Comparison of ENCODE assay signal across 9 cellular contexts in the genomic region with DNA sequence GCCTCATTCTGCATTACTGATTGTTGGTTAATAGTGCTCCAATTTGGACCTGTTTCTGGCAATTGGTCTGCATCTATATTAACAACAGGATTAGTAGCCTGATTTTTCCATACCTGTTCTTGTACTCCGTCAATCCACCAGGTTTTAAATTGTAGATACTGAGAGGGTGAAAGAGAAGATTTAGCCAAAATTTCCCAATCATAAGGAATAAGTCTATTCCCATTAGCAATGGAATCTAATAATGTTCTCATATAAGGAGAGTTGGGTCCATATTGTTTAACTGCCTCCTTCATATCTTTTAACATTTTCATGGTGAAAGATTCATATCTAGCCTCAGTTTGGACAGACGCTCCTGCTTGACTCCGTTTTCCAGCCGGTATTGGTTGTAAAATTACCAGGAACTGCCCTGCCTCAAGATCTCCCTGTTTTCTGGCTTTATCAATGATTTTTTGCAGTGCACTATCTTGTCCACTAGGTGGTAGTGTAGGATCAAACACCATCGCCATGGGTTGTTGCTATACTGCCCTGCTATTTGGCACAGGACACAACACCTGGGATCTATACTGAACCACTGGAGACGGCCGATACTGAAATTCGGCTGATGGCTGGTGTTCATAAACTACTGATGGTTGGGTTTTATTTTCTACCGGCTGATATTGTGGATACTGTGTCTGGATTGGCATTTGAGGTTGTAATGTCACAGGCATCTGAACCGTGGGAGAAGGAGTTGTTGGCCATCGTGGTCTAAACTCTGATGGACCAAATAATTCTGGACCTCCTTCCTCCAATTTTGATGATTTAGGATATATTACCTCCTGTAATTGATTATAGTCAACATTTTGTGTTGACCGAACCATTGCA. TPM values are rescaled to one million over a fixed set of nuclear protein-coding genes. Genes with fewer than 3 reads are reported as not detected.
A peak's percentile ranks its signal among the peaks of the same experiment; 100 is the strongest.
DNase-seq lines count a peak whose midpoint lies in the region; ATAC-seq and TF ChIP-seq lines count a peak whose summit lies in the region.
"Had no signal": no experiment of that assay in that cellular context is flagged by ENCODE, and none has a peak within 500 bp of the region (broad histone marks: within the 10 kb centered on the region; RNA-seq: fewer than 3 reads in every experiment).

No MANE protein-coding gene starts in this region.

- TF ChIP-seq CTCF in HEK293 (tag by site-specific recombination; IDR thresholded peaks at IDR 0.05) (peak; percentile 68), MCF 10A (IDR thresholded peaks at IDR 0.05; ENCODE audit: unreplicated experiment) (peak; percentile 80)

- POLR2A ChIA-PET in HEK293 (lab: Yijun Ruan, JAX) (no interaction called here), MCF 10A (lab: Yijun Ruan, JAX) (interaction anchor here (0.7 to 1.1 kb wide), 5 partner anchors 79 to 638 kb away, joined by 3 to 5 read pairs (median 3); no protein-coding TSS in a partner anchor)

- peaks cover 14% of the 10 kb centered on the region for H3K36me3 Mint-ChIP-seq in T-helper 2 cell treated with Interferon-gamma antibody and Interleukin-4, amounts not matched to agents 5 μg/mL and 100 μg/mL, for 36 hours (ENCODE audit: low read depth)
- no peaks in the 10 kb centered on the region for H3K36me3 Mint-ChIP-seq in MCF 10A (ENCODE audit: insufficient read depth, unreplicated experiment)

- no peak overlapping the region for H3K27ac Mint-ChIP-seq in T-helper 2 cell treated with Interferon-gamma antibody and Interleukin-4, amounts not matched to agents 5 μg/mL and 100 μg/mL, for 36 hours
- H3K27ac Mint-ChIP-seq in MCF 10A (ENCODE audit: low read depth, unreplicated experiment) = no peak overlapping the region

- BruUV-seq in MCF 10A (replicated peaks; lab: Mats Ljungman, UMichigan) = no TSS peak

- no peaks in the 10 kb centered on the region for H3K36me3 ChIP-seq in HEK293 (ENCODE audit: control insufficient read depth in 2 of 2, insufficient read depth in 1 of 2, low read length in 2 of 2)
- H3K36me3 ChIP-seq: SJSA1 had no signal

- intact Hi-C loops in MCF 10A (cut with micrococcal nuclease) = loop anchor here (1.0 to 5.0 kb wide), 9 partner anchors 22 to 285 kb away; partner anchors contain the start of genes DHRS1, IRF9, NOP9 and PSME2

- peak; percentile 51 for DNase-seq in Caki2 (ENCODE audit: low read depth)
- peak; percentile 82 for DNase-seq in NCI-H2029 treated with DMSO at 0.1 percent for 48 hours (lab: John Stamatoyannopoulos, UW)
- DNase-seq in T-helper 2 cell treated with Interferon-gamma antibody and Interleukin-4, amounts not matched to agents 5 μg/mL and 100 μg/mL, for 36 hours (ENCODE audit: low spot score) = peak; percentile 50
- DNase-seq in MCF 10A (ENCODE audit: unreplicated experiment) = peak; percentile 83
- DNase-seq in inferior parietal cortex (ENCODE audit: extremely low spot score) = peak; percentile 92
- peak; percentile 60 for DNase-seq in stimulated activated CD4-positive, alpha-beta T cell treated with anti-CD3 and anti-CD28 coated beads, Interleukin-4, amount 100 ng/mL, for 24 hours

- peaks cover 10% of the 10 kb centered on the region for H3K9me3 Mint-ChIP-seq in T-helper 2 cell treated with Interferon-gamma antibody and Interleukin-4, amounts not matched to agents 5 μg/mL and 100 μg/mL, for 36 hours
- no peaks in the 10 kb centered on the region for H3K9me3 Mint-ChIP-seq in MCF 10A (ENCODE audit: unreplicated experiment)

- no peaks in the 10 kb centered on the region for H3K9me3 ChIP-seq in HEK293 (ENCODE audit: control insufficient read depth, insufficient read depth, low read depth, low read length)
- H3K9me3 ChIP-seq: SJSA1 had no signal

- H3K4me1 ChIP-seq in HEK293 (ENCODE audit: control insufficient read depth, insufficient read depth, low read length) = 0 out of 2 replicates have a peak, but pooled peaks cover 4% of the 10 kb centered on the region
- H3K4me1 ChIP-seq: SJSA1 had no signal

- H3K4me3 ChIP-seq in HEK293 (ENCODE audit: low read depth, low read length) = no peak overlapping the region
- H3K4me3 ChIP-seq: SJSA1 had no signal

- no peak for ATAC-seq in GM21515 (IDR thresholded peaks at IDR 0.05; ENCODE audit: unreplicated experiment)

- no peak overlapping the region for H3K4me3 Mint-ChIP-seq in T-helper 2 cell treated with Interferon-gamma antibody and Interleukin-4, amounts not matched to agents 5 μg/mL and 100 μg/mL, for 36 hours
- H3K4me3 Mint-ChIP-seq in MCF 10A (ENCODE audit: unreplicated experiment) = no peak overlapping the region

- in situ Hi-C loops in Caki2 (cut with HindIII; ENCODE audit: low pct_unique_long_range_greater_than_20kb, low sequenced_read_pairs) = no loop called here

- H3K27ac ChIP-seq in HEK293 (ENCODE audit: extremely low read depth, low read depth, low read length) = no peak overlapping the region
- H3K27ac ChIP-seq: SJSA1 had no signal

- H3K4me1 Mint-ChIP-seq in T-helper 2 cell treated with Interferon-gamma antibody and Interleukin-4, amounts not matched to agents 5 μg/mL and 100 μg/mL, for 36 hours (ENCODE audit: low read depth) = peaks cover 27% of the 10 kb centered on the region
- no peaks in the 10 kb centered on the region for H3K4me1 Mint-ChIP-seq in MCF 10A (ENCODE audit: insufficient read depth, unreplicated experiment)

- CTCF ChIA-PET in HEK293 (lab: Yijun Ruan, JAX) = interaction anchor here (0.6 to 1.0 kb wide), 7 partner anchors 42 to 318 kb away, joined by 3 to 4 read pairs (median 3); no protein-coding TSS in a partner anchor
- CTCF ChIA-PET in MCF 10A (lab: Yijun Ruan, JAX) = interaction anchor here (0.6 to 2.3 kb wide), 14 partner anchors 28 to 96 kb away, joined by 3 to 25 read pairs (median 4); partner anchors contain the start of genes CPNE6 and PCK2

- H3K27me3 Mint-ChIP-seq in T-helper 2 cell treated with Interferon-gamma antibody and Interleukin-4, amounts not matched to agents 5 μg/mL and 100 μg/mL, for 36 hours (ENCODE audit: low read depth) = peaks cover 19% of the 10 kb centered on the region
- H3K27me3 Mint-ChIP-seq in MCF 10A (ENCODE audit: insufficient read depth, unreplicated experiment) = peaks cover 20% of the 10 kb centered on the region

TF ChIP-seq in HEK293, 187 proteins besides CTCF, POLR2A, EP300 and RAD21:
- TF ChIP-seq ZNF785 (tag by site-specific recombination; IDR thresholded peaks at IDR 0.05) = no peak
- TF ChIP-seq ZNF76 (tag by site-specific recombination; IDR thresholded peaks at IDR 0.05; ENCODE audit: borderline replicate concordance, low read depth) = no peak
- TF ChIP-seq SCRT2 (tag by site-specific recombination; IDR thresholded peaks at IDR 0.05) = 0 out of 2 replicates have a peak, but pooled peaks have one; percentile 20
- peak; percentile 60; the same call in 1 of the 2 replicates for TF ChIP-seq ZNF2 (tag by site-specific recombination; IDR thresholded peaks at IDR 0.05)
- peak; percentile 88 for TF ChIP-seq ZNF654 (tag by site-specific recombination; IDR thresholded peaks at IDR 0.05; ENCODE audit: low read depth)
- 0 out of 2 replicates have a peak, but pooled peaks have one; percentile 47 for TF ChIP-seq ZNF121 (tag by site-specific recombination; IDR thresholded peaks at IDR 0.05)
- no peak for TF ChIP-seq ZFP69B (tag by site-specific recombination; IDR thresholded peaks at IDR 0.05)
- 0 out of 2 replicates have a peak, but pooled peaks have one; percentile 16 for TF ChIP-seq TRIM28 (IDR thresholded peaks at IDR 0.05; ENCODE audit: borderline replicate concordance, low read length)

RNA-seq across cellular contexts. Expression of gene DHRS4L2, which starts 25.2 kb away (rescaled TPM):
- total RNA-seq in Caki2 (2014; rRNA removed; shearing (Covaris generic); ENCODE audit: low replicate concordance) = 15.3 and 32.1 TPM in 2 replicates
- 18.1 and 20.8 TPM in 2 replicates for total RNA-seq in MCF 10A (2022)

RNA-seq across cellular contexts. Expression of gene CARMIL3, which starts 37.9 kb away (rescaled TPM):
- 0.26 TPM in 1 of 2 replicates, not detected in the other for total RNA-seq in Caki2 (2014; rRNA removed; shearing (Covaris generic); ENCODE audit: low replicate concordance)
- total RNA-seq in MCF 10A (2022) = 0.20 TPM in 1 of 2 replicates, not detected in the other
- total RNA-seq: SJSA1 had no signal

RNA-seq across cellular contexts. Expression of gene CPNE6, which starts 57.5 kb away (rescaled TPM):
- 0.07 TPM in 1 of 2 replicates, not detected in the other for total RNA-seq in Caki2 (2014; rRNA removed; shearing (Covaris generic); ENCODE audit: low replicate concordance)
- not detected in 2 replicates for total RNA-seq in MCF 10A (2022)
- total RNA-seq: SJSA1 had no signal
